In the genomic region with DNA sequence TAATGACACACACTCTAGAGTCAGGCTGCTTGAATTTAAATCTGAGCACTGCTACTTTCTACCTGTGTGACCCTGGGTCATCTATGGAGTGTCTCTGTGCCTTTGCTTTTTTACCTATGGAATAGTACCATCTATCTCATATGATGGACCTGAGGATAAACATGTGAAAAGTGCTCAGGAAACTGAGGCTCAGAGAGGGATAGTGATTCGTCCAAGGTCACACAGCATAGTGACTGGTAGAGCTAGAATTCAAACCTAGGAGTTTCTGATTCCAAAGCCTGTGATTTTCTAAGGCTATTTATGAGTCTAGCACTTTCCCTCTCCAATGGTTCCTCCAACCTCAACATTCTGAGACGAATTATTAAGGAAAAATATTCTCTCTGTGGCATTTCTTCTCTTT, we compare ENCODE assay signal across 29 cellular contexts.
"Had no signal": no experiment of that assay in that cellular context is flagged by ENCODE, and none has a peak within 500 bp of the region (broad histone marks: within the 10 kb centered on the region; RNA-seq: fewer than 3 reads in every experiment).

No MANE protein-coding gene starts in this region.

- H3K27ac ChIP-seq: ascending aorta, VCaP had no signal

- H3K27me3 ChIP-seq: ascending aorta, cardiac muscle cell had no signal

- ATAC-seq: activated CD8-positive, alpha-beta memory T cell treated with anti-CD3 and anti-CD28 coated beads, Interleukin-2, amount 10 ng/mL, durations not matched to agents 7 days and 5 days; activated CD8-positive, alpha-beta T cell treated with anti-CD3 and anti-CD28 coated beads, Interleukin-2, amount 10 ng/mL, durations not matched to agents 7 days and 5 days; activated naive CD8-positive, alpha-beta T cell treated with anti-CD3 and anti-CD28 coated beads, Interleukin-2, amount 50 U/mL, for 24 hours had no signal

- H3K9me3 ChIP-seq: ascending aorta had no signal

- H3K4me3 ChIP-seq: ascending aorta, cardiac muscle cell had no signal

- H3K36me3 ChIP-seq: ascending aorta, cardiac muscle cell had no signal

- DNase-seq: activated B cell treated with CpG ODN at 0.5 μM for 24 hours; activated CD4-positive, alpha-beta memory T cell treated with anti-CD3 and anti-CD28 coated beads, Interleukin-2, amount 10 ng/mL, durations not matched to agents 7 days and 5 days; activated CD4-positive, alpha-beta T cell treated with anti-CD3 and anti-CD28 coated beads for 4 hours; activated CD4-positive, alpha-beta T cell treated with anti-CD3 and anti-CD28 coated beads, Interleukin-2, amount 10 ng/mL, durations not matched to agents 24 days and 14 days; activated CD4-positive, alpha-beta T cell treated with anti-CD3 and anti-CD28 coated beads, Interleukin-2, amount 50 U/mL, for 48 hours; activated CD4-positive, CD25-positive, alpha-beta regulatory T cell treated with anti-CD3 and anti-CD28 coated beads, Interleukin-2, amount 50 U/mL, for 72 hours; activated CD8-positive, alpha-beta memory T cell treated with anti-CD3 and anti-CD28 coated beads for 24 hours; activated CD8-positive, alpha-beta memory T cell treated with anti-CD3 and anti-CD28 coated beads, Interleukin-2, amount 10 ng/mL, durations not matched to agents 7 days and 5 days; activated CD8-positive, alpha-beta memory T cell treated with anti-CD3 and anti-CD28 coated beads, Interleukin-2, amount 50 U/mL, for 48 hours; activated CD8-positive, alpha-beta T cell treated with anti-CD3 and anti-CD28 coated beads, Interleukin-2, amount 10 ng/mL, durations not matched to agents 7 days and 5 days; activated effector memory CD4-positive, alpha-beta T cell treated with Interleukin-2 at 50 U/mL for 16 hours; activated gamma-delta T cell; activated naive CD4-positive, alpha-beta T cell treated with anti-CD3 and anti-CD28 coated beads, Interleukin-2, amount 10 ng/mL, durations not matched to agents 7 days and 5 days; activated naive CD4-positive, alpha-beta T cell treated with Interleukin-2 at 50 U/mL for 16 hours; activated naive CD8-positive, alpha-beta T cell treated with anti-CD3 and anti-CD28 coated beads, Interleukin-2, amount 10 ng/mL, durations not matched to agents 7 days and 5 days; activated naive CD8-positive, alpha-beta T cell treated with anti-CD3 and anti-CD28 coated beads, Interleukin-2, amount 50 U/mL, for 24 hours; activated T-cell treated with anti-CD3 and anti-CD28 coated beads, Interleukin-2, amount 50 U/mL, for 24 hours; activated T-cell treated with anti-CD3 and anti-CD28 coated beads, Interleukin-2, amount 50 U/mL, for 48 hours; amygdala; anterior cingulate cortex; caudate nucleus; cerebellar nuclear complex; T-helper 2 cell; T-helper 9 cell had no signal

- FAIRE-seq: bronchial epithelial cell, TTC549 had no signal
